In the genomic region with DNA sequence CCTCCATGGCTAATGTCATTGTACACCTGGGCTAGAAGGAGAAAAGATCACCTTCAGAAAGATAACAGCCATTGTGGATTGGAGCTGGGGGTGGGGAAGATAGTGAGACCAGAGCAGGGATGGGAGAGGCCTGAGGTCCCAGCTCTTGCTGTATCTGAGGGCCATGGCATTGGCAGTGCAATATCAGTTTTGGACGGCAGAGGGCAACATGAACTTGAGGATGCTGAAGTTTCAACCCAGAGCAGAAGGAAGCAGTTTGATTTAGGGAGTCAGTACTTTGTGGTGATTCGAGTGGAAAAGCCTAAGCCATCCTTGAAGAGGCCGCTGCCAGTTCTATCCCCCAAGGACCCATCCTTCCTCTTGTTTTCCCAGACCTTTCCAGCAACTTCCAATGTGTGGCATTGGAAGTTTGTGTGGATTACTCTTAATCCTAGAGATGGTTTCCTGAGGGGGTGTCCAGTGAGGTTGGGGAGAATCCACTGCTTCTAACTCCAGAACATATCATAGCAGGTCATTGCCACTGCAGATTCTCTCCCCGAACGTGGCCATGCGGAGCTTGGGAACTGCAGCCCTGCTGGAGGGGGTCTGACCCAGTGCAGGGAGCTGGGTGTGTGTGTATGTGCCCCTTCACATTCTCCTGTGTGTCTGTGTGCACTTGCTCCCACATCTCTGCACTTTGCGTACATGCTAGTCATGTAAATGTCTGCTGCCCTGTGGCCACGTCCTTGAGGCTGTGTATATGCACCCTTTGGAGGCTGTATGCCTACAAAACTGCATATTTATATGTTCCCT, we compare ENCODE assay signal across 9 cellular contexts. TPM values are rescaled to one million over a fixed set of nuclear protein-coding genes. Genes with fewer than 3 reads are reported as not detected.
DNase-seq lines count a peak whose midpoint lies in the region; ATAC-seq and TF ChIP-seq lines count a peak whose summit lies in the region.
"Had no signal": no experiment of that assay in that cellular context is flagged by ENCODE, and none has a peak within 500 bp of the region (broad histone marks: within the 10 kb centered on the region; RNA-seq: fewer than 3 reads in every experiment).

No MANE protein-coding gene starts in this region.

- CTCF ChIA-PET in CD4-positive, alpha-beta memory T cell (lab: Charles Lee; ENCODE audit: partially characterized antibody), result interaction anchor here (0.6 to 5.1 kb wide), 17 partner anchors 8 to 260 kb away, joined by 3 to 43 read pairs (median 4); no protein-coding TSS in a partner anchor

- H3K9me3 ChIP-seq in CD4-positive, alpha-beta memory T cell (ENCODE audit: control insufficient read depth in 1 of 2, low read length in 2 of 2), result no peaks in the 10 kb centered on the region

- no peak overlapping the region for H3K4me3 ChIP-seq in CD4-positive, alpha-beta memory T cell (ENCODE audit: low read length in 2 of 2)
- no peak overlapping the region for H3K4me3 ChIP-seq in HFF-Myc (replicated peaks; ENCODE audit: low read depth, low read length)

- no peak overlapping the region for H3K27ac Mint-ChIP-seq in CD4-positive, alpha-beta memory T cell
- no peak overlapping the region for H3K27ac Mint-ChIP-seq in chondrocyte (ENCODE audit: unreplicated experiment)
- H3K27ac Mint-ChIP-seq: IgD-negative memory B cell had no signal

- no peak overlapping the region for H3K4me3 Mint-ChIP-seq in CD4-positive, alpha-beta memory T cell
- H3K4me3 Mint-ChIP-seq in chondrocyte (ENCODE audit: unreplicated experiment), result no peak overlapping the region

- no peaks in the 10 kb centered on the region for H3K4me1 ChIP-seq in CD4-positive, alpha-beta memory T cell (ENCODE audit: insufficient read depth, low read length)

- TF ChIP-seq CTCF in HFF-Myc (IDR thresholded peaks at IDR 0.05; ENCODE audit: low read depth, low read length, missing control alignments), result peak; percentile 87
- peak; percentile 89 for TF ChIP-seq CTCF in chondrocyte (IDR thresholded peaks at IDR 0.05)

- H3K9me3 Mint-ChIP-seq in CD4-positive, alpha-beta memory T cell, result no peaks in the 10 kb centered on the region
- H3K9me3 Mint-ChIP-seq in chondrocyte (ENCODE audit: low read depth), result no peaks in the 10 kb centered on the region
- H3K9me3 Mint-ChIP-seq: IgD-negative memory B cell had no signal

- intact Hi-C loops in CD4-positive, alpha-beta memory T cell (cut with micrococcal nuclease), result loop anchor here (1.0 kb wide), 3 partner anchors 58 to 187 kb away; no protein-coding TSS in a partner anchor

- ATAC-seq in left lobe of liver (peak; percentile 97), GM18867 (IDR thresholded peaks at IDR 0.05; ENCODE audit: unreplicated experiment) (no peak)

- no peak overlapping the region for H3K27ac ChIP-seq in CD4-positive, alpha-beta memory T cell (ENCODE audit: low read depth, low read length)

- DNase-seq in CD4-positive, alpha-beta memory T cell, result peak; percentile 41 to 62 (median 51)
- DNase-seq in HFF-Myc (ENCODE audit: extremely low read depth, low read depth), result peak; percentile 67
- peak; percentile 69 to 82 for DNase-seq in NCI-H446 (lab: John Stamatoyannopoulos, UW)
- DNase-seq in activated CD4-positive, alpha-beta T cell treated with anti-CD3 and anti-CD28 coated beads for 24 hours (ENCODE audit: low read depth in 2 of 2), result peak; percentile 61 to 69
- DNase-seq in chondrocyte (ENCODE audit: low spot score), result no peak
- peak; percentile 69 for DNase-seq in left lobe of liver (ENCODE audit: low spot score)
- peak; percentile 70 for DNase-seq in stimulated activated CD4-positive, alpha-beta T cell treated with anti-CD3 and anti-CD28 coated beads, Interleukin-4, amount 100 ng/mL, for 1 hour

- H3K27me3 Mint-ChIP-seq in CD4-positive, alpha-beta memory T cell, result peaks cover 0 to 5% of the 10 kb centered on the region in 2 donors
- no peaks in the 10 kb centered on the region for H3K27me3 Mint-ChIP-seq in chondrocyte (ENCODE audit: low read depth)

- H3K27me3 ChIP-seq in CD4-positive, alpha-beta memory T cell (ENCODE audit: insufficient read depth, low read length), result no peaks in the 10 kb centered on the region

- POLR2A ChIA-PET in CD4-positive, alpha-beta memory T cell (lab: Charles Lee; ENCODE audit: partially characterized antibody), result no interaction called here

- H3K36me3 Mint-ChIP-seq in CD4-positive, alpha-beta memory T cell, result no peaks in the 10 kb centered on the region
- H3K36me3 Mint-ChIP-seq in chondrocyte (ENCODE audit: low read depth), result no peaks in the 10 kb centered on the region
- H3K36me3 Mint-ChIP-seq: IgD-negative memory B cell had no signal

- peaks cover 0 to 1% (median 0%) of the 10 kb centered on the region in 4 donors for H3K4me1 Mint-ChIP-seq in CD4-positive, alpha-beta memory T cell
- peaks cover 20% of the 10 kb centered on the region for H3K4me1 Mint-ChIP-seq in chondrocyte (ENCODE audit: low read depth)

- H3K36me3 ChIP-seq in CD4-positive, alpha-beta memory T cell (ENCODE audit: insufficient read depth, low read length), result no peaks in the 10 kb centered on the region

RNA-seq across cellular contexts. Expression of a gene that starts 24.1 kb away (rescaled TPM):
- total RNA-seq in CD4-positive, alpha-beta memory T cell, result not detected
- polyA plus RNA-seq in CD4-positive, alpha-beta memory T cell, result not detected
- not detected in 3 replicates for total RNA-seq in chondrocyte
- 0.05 TPM for total RNA-seq in left lobe of liver
- polyA plus RNA-seq: IgD-negative memory B cell had no signal
